Comparison of ENCODE assay signal across 16 cellular contexts in the genomic region with DNA sequence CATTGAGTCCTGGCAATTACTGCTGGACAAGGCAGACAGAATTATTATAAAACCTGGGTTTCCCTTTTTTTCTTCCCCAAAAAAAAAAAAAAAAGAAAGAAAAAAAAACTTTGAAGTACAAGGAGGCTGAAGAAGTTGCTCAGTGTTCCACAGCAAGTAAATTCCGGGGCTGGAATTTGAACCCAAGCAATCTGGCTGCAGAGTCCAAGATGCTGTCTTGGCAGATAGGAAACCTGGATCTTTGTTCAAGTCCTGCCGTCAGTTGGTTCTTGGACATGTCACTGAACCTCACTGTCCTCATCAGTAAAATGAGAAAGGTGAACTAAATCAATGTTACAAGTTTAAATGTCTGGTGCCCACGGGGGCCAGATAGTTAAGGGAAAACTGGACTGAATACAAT. TPM values are rescaled to one million over a fixed set of nuclear protein-coding genes. Genes with fewer than 3 reads are reported as not detected.
A peak's percentile ranks its signal among the peaks of the same experiment; 100 is the strongest.
DNase-seq lines count a peak whose midpoint lies in the region; ATAC-seq and TF ChIP-seq lines count a peak whose summit lies in the region.
"Had no signal": no experiment of that assay in that cellular context is flagged by ENCODE, and none has a peak within 500 bp of the region (broad histone marks: within the 10 kb centered on the region; RNA-seq: fewer than 3 reads in every experiment).

No MANE protein-coding gene starts in this region.

- H3K27me3 Mint-ChIP-seq in central memory CD8-positive, alpha-beta T cell, result no peaks in the 10 kb centered on the region
- H3K27me3 Mint-ChIP-seq in endodermal cell (ENCODE audit: insufficient read depth), result no peaks in the 10 kb centered on the region

- no peak overlapping the region for H2AFZ ChIP-seq in Loucy (ENCODE audit: low read length)

- no peak overlapping the region for H3K4me3 Mint-ChIP-seq in central memory CD8-positive, alpha-beta T cell
- no peak overlapping the region for H3K4me3 Mint-ChIP-seq in endodermal cell
- H3K4me3 Mint-ChIP-seq: CD8-positive, alpha-beta T cell had no signal

- H3K9me3 ChIP-seq in BLaER1 (peaks cover 20% of the 10 kb centered on the region), Loucy (ENCODE audit: insufficient read depth, low read depth, low read length) (peaks cover 4% of the 10 kb centered on the region; the same call in 1 of the 2 replicates), prostate gland (no peaks in the 10 kb centered on the region), endodermal cell (ENCODE audit: control insufficient read depth, low read length) (peaks cover 14% of the 10 kb centered on the region)
- H3K9me3 ChIP-seq: ovary had no signal

- H3K36me3 ChIP-seq in BLaER1 (peaks cover 50% of the 10 kb centered on the region), Loucy (ENCODE audit: insufficient read depth, low read length) (peaks cover 28% of the 10 kb centered on the region), prostate gland (no peaks in the 10 kb centered on the region), endodermal cell (ENCODE audit: control insufficient read depth, insufficient read depth, low read length) (no peaks in the 10 kb centered on the region)
- H3K36me3 ChIP-seq: ovary had no signal

- no peak for DNase-seq in central memory CD8-positive, alpha-beta T cell (ENCODE audit: low spot score in 2 of 2)
- no peak for DNase-seq in prostate gland (ENCODE audit: low spot score)
- no peak for DNase-seq in endodermal cell
- no peak for DNase-seq in left ventricle myocardium superior
- DNase-seq in OCI-M2 (lab: John Stamatoyannopoulos, UW; ENCODE audit: unreplicated experiment), result no peak
- DNase-seq: activated CD4-positive, alpha-beta T cell treated with anti-CD3 and anti-CD28 coated beads, Interleukin-2, amount 50 U/mL, for 4 hours; amygdala; CD8-positive, alpha-beta T cell; glutamatergic neuron; KG1; left ventricle myocardium inferior; ovary; SW 1271 had no signal

- H3K27ac ChIP-seq in BLaER1 (peak overlapping the region; percentile 87), prostate gland (peak overlapping the region; percentile 66 to 80), endodermal cell (ENCODE audit: low read depth, low read length) (no peak overlapping the region)
- H3K27ac ChIP-seq: left ventricle myocardium inferior, ovary had no signal

- H4K20me1 ChIP-seq in BLaER1, result no peaks in the 10 kb centered on the region
- H4K20me1 ChIP-seq in Loucy (ENCODE audit: insufficient read depth, low read length, poor library complexity, severe bottlenecking), result peaks cover 3% of the 10 kb centered on the region

- H3K9ac ChIP-seq in BLaER1 (peak overlapping the region; percentile 32; the same call in 1 of the 2 replicates), Loucy (ENCODE audit: low read depth, low read length, poor library complexity, severe bottlenecking) (peak overlapping the region; percentile 67), endodermal cell (ENCODE audit: extremely low read depth, low read length, poor library complexity, severe bottlenecking) (no peak overlapping the region)

- peaks cover 12% of the 10 kb centered on the region for H3K36me3 Mint-ChIP-seq in central memory CD8-positive, alpha-beta T cell (ENCODE audit: insufficient read depth)
- H3K36me3 Mint-ChIP-seq in endodermal cell (ENCODE audit: low read depth), result no peaks in the 10 kb centered on the region

- no peak for TF ChIP-seq CTCF in Loucy (conservative IDR thresholded peaks at IDR 0.05; ENCODE audit: low read length)
- no peak for TF ChIP-seq CTCF in prostate gland (IDR thresholded peaks at IDR 0.05)
- TF ChIP-seq CTCF in endodermal cell (conservative IDR thresholded peaks at IDR 0.05), result no peak

- peaks cover 85% of the 10 kb centered on the region for H3K79me2 ChIP-seq in Loucy (ENCODE audit: insufficient read depth, low read length)

- peaks cover 86% of the 10 kb centered on the region for H3K4me1 ChIP-seq in BLaER1
- peaks cover 71% of the 10 kb centered on the region for H3K4me1 ChIP-seq in Loucy (ENCODE audit: insufficient read depth, low read length, poor library complexity, severe bottlenecking)
- peaks cover 13% of the 10 kb centered on the region for H3K4me1 ChIP-seq in prostate gland (replicated peaks)
- no peaks in the 10 kb centered on the region for H3K4me1 ChIP-seq in endodermal cell (ENCODE audit: control insufficient read depth, insufficient read depth, low read length)

- peaks cover 57% of the 10 kb centered on the region for H3K4me1 Mint-ChIP-seq in central memory CD8-positive, alpha-beta T cell
- H3K4me1 Mint-ChIP-seq in endodermal cell, result peaks cover 19% of the 10 kb centered on the region

- H3K4me2 ChIP-seq in BLaER1 (peak overlapping the region; percentile 83), Loucy (ENCODE audit: low read depth, low read length, poor library complexity, severe bottlenecking) (peak overlapping the region; percentile 67)

- 21% methylated on average over 3 of the region's 3 CpGs for WGBS in prostate gland
- 43 to 61% methylated on average over 2 to 3 of the region's 3 CpGs for WGBS in endodermal cell (ENCODE audit: insufficient coverage in 1 of 2, insufficient read length in 1 of 2), 2 experiments

- peak overlapping the region; percentile 23 for H3K27ac Mint-ChIP-seq in central memory CD8-positive, alpha-beta T cell (ENCODE audit: low read depth)
- no peak overlapping the region for H3K27ac Mint-ChIP-seq in endodermal cell

- TF ChIP-seq POLR2A in prostate gland (IDR thresholded peaks at IDR 0.05), result no peak

- no peak for ATAC-seq in central memory CD8-positive, alpha-beta T cell (replicated peaks; ENCODE audit: extremely low read depth, poor library complexity, severe bottlenecking)
- ATAC-seq in left ventricle myocardium superior, result no peak
- ATAC-seq in HG03039 (IDR thresholded peaks at IDR 0.05; ENCODE audit: unreplicated experiment), result no peak
- ATAC-seq: CD8-positive, alpha-beta T cell had no signal

- intact Hi-C loops in prostate gland (cut with DNase I), result no loop called here
- intact Hi-C loops in left ventricle myocardium superior (cut with micrococcal nuclease), result no loop called here

- no peaks in the 10 kb centered on the region for H3K9me2 ChIP-seq in Loucy (replicated peaks; ENCODE audit: low read depth, low read length)

- H3F3A ChIP-seq in Loucy (ENCODE audit: low read depth), result peaks cover 42% of the 10 kb centered on the region

- H3K27me3 ChIP-seq in BLaER1, result no peaks in the 10 kb centered on the region
- H3K27me3 ChIP-seq in Loucy (ENCODE audit: insufficient read depth, low read length, poor library complexity, severe bottlenecking), result no peaks in the 10 kb centered on the region
- H3K27me3 ChIP-seq in prostate gland (replicated peaks; ENCODE audit: insufficient read depth), result no peaks in the 10 kb centered on the region
- H3K27me3 ChIP-seq in endodermal cell (ENCODE audit: control insufficient read depth, insufficient read depth, low read length, poor library complexity, severe bottlenecking), result no peaks in the 10 kb centered on the region
- H3K27me3 ChIP-seq: ovary had no signal

- no peaks in the 10 kb centered on the region for H3K9me3 Mint-ChIP-seq in central memory CD8-positive, alpha-beta T cell
- H3K9me3 Mint-ChIP-seq in endodermal cell, result peaks cover 9% of the 10 kb centered on the region

- no peak overlapping the region for H3K4me3 ChIP-seq in BLaER1
- H3K4me3 ChIP-seq in Loucy (ENCODE audit: low read length, poor library complexity, severe bottlenecking), result peak overlapping the region; percentile 50
- H3K4me3 ChIP-seq in prostate gland, result no peak overlapping the region
- H3K4me3 ChIP-seq in endodermal cell (ENCODE audit: low read length), result no peak overlapping the region
- H3K4me3 ChIP-seq: left ventricle myocardium inferior, ovary had no signal

RNA-seq across cellular contexts. Expression of gene ARID5B, which starts 35.3 kb away (rescaled TPM):
- total RNA-seq in prostate gland (10 to 100 TPM; 67.9 to 90.1 TPM), endodermal cell (1 to 10 TPM; 1.2 to 1.8 TPM), left ventricle myocardium superior (12.9 TPM)
- polyA plus RNA-seq in endodermal cell (2013, experiment 1 of 2), result 5.5 TPM
- 5.5 TPM for polyA plus RNA-seq in endodermal cell (2013, experiment 2 of 2)
